ENCODE assay signal across 8 cellular contexts in genomic region chrX:96683997-96684338, GRCh38. TPM values are rescaled to one million over a fixed set of nuclear protein-coding genes. Genes with fewer than 3 reads are reported as not detected.
DNase-seq lines count a peak whose midpoint lies in the region; ATAC-seq, FAIRE-seq and TF ChIP-seq lines count a peak whose summit lies in the region.

No MANE protein-coding gene starts in this region.

- H3K9me3 Mint-ChIP-seq in CD8-positive, alpha-beta T cell = no peaks in the 10 kb centered on the region
- H3K9me3 Mint-ChIP-seq in WTC11 = no peaks in the 10 kb centered on the region

- dilution Hi-C loops in keratinocyte (cut with MboI; ENCODE audit: extremely low pct_ligation_motif_present, low sequenced_read_pairs) = no loop called here

- H2AFZ ChIP-seq in GM23248 (peak overlapping the region; percentile 91), keratinocyte (ENCODE audit: control insufficient read depth, low read length) (peak overlapping the region; percentile 48)

- H3K27ac ChIP-seq in CD8-positive, alpha-beta T cell (ENCODE audit: low read depth, low read length) = no peak overlapping the region
- H3K27ac ChIP-seq in GM23248 (no peak overlapping the region), keratinocyte (ENCODE audit: control insufficient read depth, insufficient read depth, low read length) (peak overlapping the region; percentile 77), vagina (peak overlapping the region; percentile 86)

- peaks cover 12% of the 10 kb centered on the region for H3K4me1 ChIP-seq in CD8-positive, alpha-beta T cell (ENCODE audit: insufficient read depth, low read length)
- H3K4me1 ChIP-seq in GM23248 (ENCODE audit: insufficient read depth) (0 out of 2 replicates have a peak, but pooled peaks cover 7% of the 10 kb centered on the region), keratinocyte (ENCODE audit: control insufficient read depth, extremely low read depth, insufficient read depth, low read length) (peaks cover 2% of the 10 kb centered on the region), vagina (no peaks in the 10 kb centered on the region)

- peak overlapping the region; percentile 94 for H3K4me3 Mint-ChIP-seq in CD8-positive, alpha-beta T cell
- peak overlapping the region; percentile 86 for H3K4me3 Mint-ChIP-seq in WTC11

- H3K9me1 ChIP-seq in keratinocyte (ENCODE audit: control insufficient read depth, extremely low read depth, insufficient read depth, low read length) = no peaks in the 10 kb centered on the region

- peak overlapping the region; percentile 89 for H3K4me2 ChIP-seq in GM23248 (ENCODE audit: unreplicated experiment)
- H3K4me2 ChIP-seq in keratinocyte (ENCODE audit: control insufficient read depth, extremely low read depth, insufficient read depth, low read depth, low read length) = peak overlapping the region; percentile 78

- peaks cover 31% of the 10 kb centered on the region for H3K79me2 ChIP-seq in GM23248 (ENCODE audit: insufficient read depth)
- H3K79me2 ChIP-seq in keratinocyte (ENCODE audit: control insufficient read depth, insufficient read depth, low read length) = peaks cover 9% of the 10 kb centered on the region

- H3F3A ChIP-seq in GM23248 (ENCODE audit: insufficient read depth) = 0 out of 2 replicates have a peak, but pooled peaks cover 7% of the 10 kb centered on the region

- no peaks in the 10 kb centered on the region for H3K9me2 ChIP-seq in GM23248 (ENCODE audit: insufficient read depth)

- POLR2A ChIA-PET in CD8-positive, alpha-beta T cell (lab: Charles Lee) = no interaction called here
- POLR2A ChIA-PET in WTC11 (lab: Charles Lee) = no interaction called here

- H3K36me3 Mint-ChIP-seq in CD8-positive, alpha-beta T cell = peaks cover 2% of the 10 kb centered on the region
- H3K36me3 Mint-ChIP-seq in WTC11 = no peaks in the 10 kb centered on the region

- H3K9ac ChIP-seq in GM23248 (peak overlapping the region; percentile 82; the same call in 1 of the 2 replicates), keratinocyte (ENCODE audit: control insufficient read depth, extremely low read depth, insufficient read depth, low read length) (peak overlapping the region; percentile 79)

- DNase-seq in CD8-positive, alpha-beta T cell = no peak
- DNase-seq in GM23248 = no peak
- no peak for DNase-seq in WTC11 (ENCODE audit: low spot score)
- no peak for DNase-seq in keratinocyte (ENCODE audit: low read depth, low spot score)
- no peak for DNase-seq in vagina (ENCODE audit: extremely low spot score in 2 of 2)
- no peak for DNase-seq in NCI-H2227 treated with DMSO at 0.1 percent for 48 hours (lab: John Stamatoyannopoulos, UW)
- no peak for DNase-seq in NCI-H1694 (lab: John Stamatoyannopoulos, UW)
- no peak for DNase-seq in stimulated activated CD4-positive, alpha-beta T cell treated with anti-CD3 and anti-CD28 coated beads, Interleukin-2, amount 100 ng/mL, for 24 hours

- no peak for ATAC-seq in CD8-positive, alpha-beta T cell
- no peak for ATAC-seq in WTC11

- FAIRE-seq in keratinocyte (lab: Jason Lieb, UNC) = no peak

- no peak overlapping the region for H3K27ac Mint-ChIP-seq in CD8-positive, alpha-beta T cell
- no peak overlapping the region for H3K27ac Mint-ChIP-seq in WTC11

- no peak for TF ChIP-seq CTCF in CD8-positive, alpha-beta T cell (IDR thresholded peaks at IDR 0.05)
- TF ChIP-seq CTCF in WTC11 (IDR thresholded peaks at IDR 0.05) (no peak), keratinocyte (optimal IDR thresholded peaks at IDR 0.05 in 1 of 3, IDR thresholded peaks at IDR 0.05 in 1 of 3, conservative IDR thresholded peaks at IDR 0.05 in 1 of 3; ENCODE audit: extremely low read depth in 1 of 3, insufficient read depth in 2 of 3, low read length in 3 of 3) (no peak), vagina (IDR thresholded peaks at IDR 0.05) (no peak)

- H3K9me3 ChIP-seq in CD8-positive, alpha-beta T cell (ENCODE audit: low read length) = no peaks in the 10 kb centered on the region
- H3K9me3 ChIP-seq in GM23248 (ENCODE audit: low read depth) = no peaks in the 10 kb centered on the region
- no peaks in the 10 kb centered on the region for H3K9me3 ChIP-seq in keratinocyte (ENCODE audit: control insufficient read depth, low read depth, low read length)
- H3K9me3 ChIP-seq in vagina = no peaks in the 10 kb centered on the region

- in situ Hi-C loops in GM23248 (cut with MboI) = no loop called here

- CTCF ChIA-PET in CD8-positive, alpha-beta T cell (lab: Charles Lee) = no interaction called here
- CTCF ChIA-PET in WTC11 (lab: Charles Lee) = interaction anchor here (0.6 kb wide), 1 partner anchor 86 kb away, joined by 5 read pairs; no protein-coding TSS in a partner anchor

- H3K36me3 ChIP-seq in CD8-positive, alpha-beta T cell (ENCODE audit: insufficient read depth, low read length) = no peaks in the 10 kb centered on the region
- H3K36me3 ChIP-seq in GM23248 (ENCODE audit: low read depth) (no peaks in the 10 kb centered on the region), keratinocyte (ENCODE audit: control insufficient read depth in 2 of 2, extremely low read depth in 1 of 2, insufficient read depth in 2 of 2, low read length in 2 of 2) (no peaks in the 10 kb centered on the region), vagina (no peaks in the 10 kb centered on the region)

- no peak for TF ChIP-seq POLR2A in vagina (IDR thresholded peaks at IDR 0.05)

- no peaks in the 10 kb centered on the region for H3K27me3 ChIP-seq in CD8-positive, alpha-beta T cell (ENCODE audit: insufficient read depth, low read length)
- H3K27me3 ChIP-seq in GM23248 (replicated peaks; ENCODE audit: insufficient read depth) (no peaks in the 10 kb centered on the region), keratinocyte (ENCODE audit: control insufficient read depth, extremely low read depth, insufficient read depth, low read length) (no peaks in the 10 kb centered on the region), vagina (peaks cover 4% of the 10 kb centered on the region)

- 42 to 47% methylated on average over 8 of the region's 8 CpGs for WGBS in GM23248 (ENCODE audit: low coverage in 1 of 2, low lambda C conversion rate in 2 of 2, missing lambda C conversion rate in 2 of 2), 2 experiments

- no peaks in the 10 kb centered on the region for H3K27me3 Mint-ChIP-seq in CD8-positive, alpha-beta T cell (ENCODE audit: low read depth)
- H3K27me3 Mint-ChIP-seq in WTC11 (ENCODE audit: low read depth) = no peaks in the 10 kb centered on the region; the same call in none of the 2 replicates

- H4K20me1 ChIP-seq in GM23248 (ENCODE audit: insufficient read depth) (no peaks in the 10 kb centered on the region), keratinocyte (ENCODE audit: control insufficient read depth, extremely low read depth, insufficient read depth, low read length) (no peaks in the 10 kb centered on the region)

- peak overlapping the region; percentile 60 for H3K4me3 ChIP-seq in CD8-positive, alpha-beta T cell (ENCODE audit: low read depth, low read length)
- H3K4me3 ChIP-seq in GM23248 (peak overlapping the region; percentile 81), keratinocyte (ENCODE audit: control insufficient read depth in 2 of 3, extremely low read depth in 1 of 3, insufficient read depth in 2 of 3, low read depth in 1 of 3, low read length in 3 of 3) (peak overlapping the region; percentile 35 to 76 (median 63)), vagina (peak overlapping the region; percentile 62 to 65)

- intact Hi-C loops in CD8-positive, alpha-beta T cell (cut with DNase I, micrococcal nuclease) = no loop called here
- intact Hi-C loops in vagina (cut with DNase I) = no loop called here

- H3K4me1 Mint-ChIP-seq in CD8-positive, alpha-beta T cell (ENCODE audit: low read depth) = peaks cover 34% of the 10 kb centered on the region
- H3K4me1 Mint-ChIP-seq in WTC11 = peaks cover 26% of the 10 kb centered on the region

TF ChIP-seq in WTC11, 78 proteins besides CTCF, POLR2A, EP300 and RAD21:
- TF ChIP-seq, protein P1, sequence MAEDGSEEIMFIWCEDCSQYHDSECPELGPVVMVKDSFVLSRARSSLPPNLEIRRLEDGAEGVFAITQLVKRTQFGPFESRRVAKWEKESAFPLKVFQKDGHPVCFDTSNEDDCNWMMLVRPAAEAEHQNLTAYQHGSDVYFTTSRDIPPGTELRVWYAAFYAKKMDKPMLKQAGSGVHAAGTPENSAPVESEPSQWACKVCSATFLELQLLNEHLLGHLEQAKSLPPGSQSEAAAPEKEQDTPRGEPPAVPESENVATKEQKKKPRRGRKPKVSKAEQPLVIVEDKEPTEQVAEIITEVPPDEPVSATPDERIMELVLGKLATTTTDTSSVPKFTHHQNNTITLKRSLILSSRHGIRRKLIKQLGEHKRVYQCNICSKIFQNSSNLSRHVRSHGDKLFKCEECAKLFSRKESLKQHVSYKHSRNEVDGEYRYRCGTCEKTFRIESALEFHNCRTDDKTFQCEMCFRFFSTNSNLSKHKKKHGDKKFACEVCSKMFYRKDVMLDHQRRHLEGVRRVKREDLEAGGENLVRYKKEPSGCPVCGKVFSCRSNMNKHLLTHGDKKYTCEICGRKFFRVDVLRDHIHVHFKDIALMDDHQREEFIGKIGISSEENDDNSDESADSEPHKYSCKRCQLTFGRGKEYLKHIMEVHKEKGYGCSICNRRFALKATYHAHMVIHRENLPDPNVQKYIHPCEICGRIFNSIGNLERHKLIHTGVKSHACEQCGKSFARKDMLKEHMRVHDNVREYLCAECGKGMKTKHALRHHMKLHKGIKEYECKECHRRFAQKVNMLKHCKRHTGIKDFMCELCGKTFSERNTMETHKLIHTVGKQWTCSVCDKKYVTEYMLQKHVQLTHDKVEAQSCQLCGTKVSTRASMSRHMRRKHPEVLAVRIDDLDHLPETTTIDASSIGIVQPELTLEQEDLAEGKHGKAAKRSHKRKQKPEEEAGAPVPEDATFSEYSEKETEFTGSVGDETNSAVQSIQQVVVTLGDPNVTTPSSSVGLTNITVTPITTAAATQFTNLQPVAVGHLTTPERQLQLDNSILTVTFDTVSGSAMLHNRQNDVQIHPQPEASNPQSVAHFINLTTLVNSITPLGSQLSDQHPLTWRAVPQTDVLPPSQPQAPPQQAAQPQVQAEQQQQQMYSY (CRISPR knock-in tag; IDR thresholded peaks at IDR 0.05) = no peak
- TF ChIP-seq NR3C1 (CRISPR knock-in tag; conservative IDR thresholded peaks at IDR 0.05; ENCODE audit: low read depth) = no peak
- TF ChIP-seq SOX15 (CRISPR knock-in tag; IDR thresholded peaks at IDR 0.05) = no peak

RNA-seq across cellular contexts. Expression of gene DIAPH2, which starts 0.7 kb away (rescaled TPM):
- total RNA-seq in CD8-positive, alpha-beta T cell = 1 to 10 TPM; 8.7 to 9.1 TPM
- total RNA-seq in GM23248 (2014; rRNA removed; shearing (Covaris generic)) = 7.5 and 9.0 TPM in 2 replicates
- polyA plus RNA-seq in GM23248 (2016; fragmentation: Nextera tagmentation; extraction: Ambion mirVana) = 7.4 and 8.1 TPM in 2 replicates
- total RNA-seq in WTC11 (2021) = 14.9 to 15.9 TPM (median 15.4 TPM) in 3 replicates
- polyA plus RNA-seq in keratinocyte = 4.2 to 7.4 TPM (median 5.9 TPM) in 3 replicates
- 9.3 TPM for polyA plus RNA-seq in keratinocyte (2011; ENCODE audit: low read depth)
- 4.3 and 8.3 TPM in 2 replicates for polyA plus RNA-seq in keratinocyte (2011; cell fraction: cytosol; rRNA removed)
- 5.5 and 6.1 TPM in 2 replicates for polyA plus RNA-seq in keratinocyte (2011; cell fraction: nucleus; rRNA removed)
- 3.8 and 7.0 TPM in 2 replicates for polyA plus RNA-seq in keratinocyte (2012; ENCODE audit: low replicate concordance)
- polyA minus RNA-seq in keratinocyte = 2.3 to 19.9 TPM (median 8.1 TPM) in 3 replicates
- 9.4 TPM for polyA minus RNA-seq in keratinocyte (2011; cell fraction: cytosol; rRNA and poly(A)+ RNA removed)
- polyA minus RNA-seq in keratinocyte (2011; cell fraction: nucleus; rRNA and poly(A)+ RNA removed) = 12.9 and 26.8 TPM in 2 replicates
- 38.8 TPM for total RNA-seq in vagina

Comparison
In these comparisons a context has a peak if more than half of its experiments do, and no peak if none do; other contexts are left out.
1. H3K27ac ChIP-seq: peak in keratinocyte (single experiment) and vagina (single experiment); none in CD8-positive, alpha-beta T cell (single experiment) and GM23248 (single experiment).
2. Peak in every context shown above with its lines, with median percentiles within 50 percentile points of each other: H3K4me3 ChIP-seq.